ENCODE assay signal across 1 cellular context in the genomic region with DNA sequence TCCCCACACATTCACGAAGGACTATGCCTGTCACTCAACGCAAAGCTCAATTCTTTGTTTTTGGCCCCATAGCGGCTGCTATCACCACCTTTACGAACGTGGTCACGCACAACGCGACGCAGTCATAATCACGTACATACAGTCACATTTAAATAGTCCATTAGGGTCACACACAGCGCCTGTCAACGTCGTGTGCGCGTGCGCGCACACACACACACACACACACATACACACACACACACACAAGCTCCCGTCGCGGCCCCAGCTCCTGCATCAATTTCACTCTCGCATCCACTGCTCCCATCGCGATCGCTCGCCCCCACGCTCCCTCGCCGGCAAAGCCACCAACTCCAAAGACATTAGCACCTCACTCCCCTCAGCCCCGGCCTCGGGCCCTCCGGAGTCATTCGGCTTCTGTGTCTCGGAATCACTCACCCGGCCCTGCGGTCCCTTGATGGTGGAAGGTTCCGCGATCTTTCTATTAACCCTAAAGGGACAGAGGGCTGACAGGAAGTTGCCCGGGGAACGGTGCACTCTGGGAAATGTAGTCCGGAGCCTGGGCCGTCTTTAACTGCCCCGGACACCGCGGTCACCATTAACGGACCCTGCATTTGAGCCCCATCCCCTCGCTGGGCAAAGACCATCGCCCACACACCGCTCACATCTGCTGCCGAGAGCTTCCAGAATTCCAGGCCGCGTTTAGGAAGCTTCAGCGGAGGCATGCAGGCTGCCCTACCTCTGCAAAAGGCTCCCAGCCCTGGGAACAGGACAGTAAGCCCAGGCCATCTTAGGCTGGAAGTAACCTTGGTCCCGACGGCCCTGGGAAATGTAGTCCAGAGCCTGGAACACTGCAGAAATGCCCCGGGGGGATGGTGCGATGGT.
TF ChIP-seq lines count a peak whose summit lies in the region.

A gene (minus strand): TSS at position 486 of the 882 bp plus-strand sequence. CDS start 12,768 bp downstream, outside the sequence.

TF ChIP-seq in GM12878, 131 proteins besides CTCF, POLR2A, EP300 and RAD21 (continued from another document and continues in another):
- TF ChIP-seq, protein P1, sequence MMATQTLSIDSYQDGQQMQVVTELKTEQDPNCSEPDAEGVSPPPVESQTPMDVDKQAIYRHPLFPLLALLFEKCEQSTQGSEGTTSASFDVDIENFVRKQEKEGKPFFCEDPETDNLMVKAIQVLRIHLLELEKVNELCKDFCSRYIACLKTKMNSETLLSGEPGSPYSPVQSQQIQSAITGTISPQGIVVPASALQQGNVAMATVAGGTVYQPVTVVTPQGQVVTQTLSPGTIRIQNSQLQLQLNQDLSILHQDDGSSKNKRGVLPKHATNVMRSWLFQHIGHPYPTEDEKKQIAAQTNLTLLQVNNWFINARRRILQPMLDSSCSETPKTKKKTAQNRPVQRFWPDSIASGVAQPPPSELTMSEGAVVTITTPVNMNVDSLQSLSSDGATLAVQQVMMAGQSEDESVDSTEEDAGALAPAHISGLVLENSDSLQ (IDR thresholded peaks at IDR 0.05), result peak; percentile 94
- no peak; the same call in 1 of the 2 replicates for TF ChIP-seq STAT1 (conservative IDR thresholded peaks at IDR 0.05)
- TF ChIP-seq CREM (IDR thresholded peaks at IDR 0.05; ENCODE audit: low read depth), result peak; percentile 65; the same call in 1 of the 2 replicates
- TF ChIP-seq CBFB (IDR thresholded peaks at IDR 0.05; ENCODE audit: low read depth), result peak; percentile 28; the same call in 1 of the 2 replicates
- no peak for TF ChIP-seq ZSCAN29 (IDR thresholded peaks at IDR 0.05)
- no peak for TF ChIP-seq BCL11A (IDR thresholded peaks at IDR 0.05; ENCODE audit: low read depth, low read length)
- TF ChIP-seq, protein P2, sequence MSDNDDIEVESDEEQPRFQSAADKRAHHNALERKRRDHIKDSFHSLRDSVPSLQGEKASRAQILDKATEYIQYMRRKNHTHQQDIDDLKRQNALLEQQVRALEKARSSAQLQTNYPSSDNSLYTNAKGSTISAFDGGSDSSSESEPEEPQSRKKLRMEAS (IDR thresholded peaks at IDR 0.05; ENCODE audit: low read depth, low read length), result peak; percentile 6; the same call in 1 of the 2 replicates
- no peak for TF ChIP-seq RELA (IDR thresholded peaks at IDR 0.05; ENCODE audit: borderline replicate concordance, partially characterized antibody)
- 0 out of 2 replicates have a peak, but pooled peaks have one; percentile 38 for TF ChIP-seq SMARCA5 (IDR thresholded peaks at IDR 0.05)
- peak; percentile 72; the same call in 1 of the 2 replicates for TF ChIP-seq CHD2 (IDR thresholded peaks at IDR 0.05; ENCODE audit: borderline replicate concordance, low read depth, low read length)
- TF ChIP-seq, protein P3, sequence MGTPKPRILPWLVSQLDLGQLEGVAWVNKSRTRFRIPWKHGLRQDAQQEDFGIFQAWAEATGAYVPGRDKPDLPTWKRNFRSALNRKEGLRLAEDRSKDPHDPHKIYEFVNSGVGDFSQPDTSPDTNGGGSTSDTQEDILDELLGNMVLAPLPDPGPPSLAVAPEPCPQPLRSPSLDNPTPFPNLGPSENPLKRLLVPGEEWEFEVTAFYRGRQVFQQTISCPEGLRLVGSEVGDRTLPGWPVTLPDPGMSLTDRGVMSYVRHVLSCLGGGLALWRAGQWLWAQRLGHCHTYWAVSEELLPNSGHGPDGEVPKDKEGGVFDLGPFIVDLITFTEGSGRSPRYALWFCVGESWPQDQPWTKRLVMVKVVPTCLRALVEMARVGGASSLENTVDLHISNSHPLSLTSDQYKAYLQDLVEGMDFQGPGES (IDR thresholded peaks at IDR 0.05), result no peak
- no peak for TF ChIP-seq ASH2L (IDR thresholded peaks at IDR 0.05; ENCODE audit: borderline replicate concordance, low read depth)
- TF ChIP-seq, protein P4, sequence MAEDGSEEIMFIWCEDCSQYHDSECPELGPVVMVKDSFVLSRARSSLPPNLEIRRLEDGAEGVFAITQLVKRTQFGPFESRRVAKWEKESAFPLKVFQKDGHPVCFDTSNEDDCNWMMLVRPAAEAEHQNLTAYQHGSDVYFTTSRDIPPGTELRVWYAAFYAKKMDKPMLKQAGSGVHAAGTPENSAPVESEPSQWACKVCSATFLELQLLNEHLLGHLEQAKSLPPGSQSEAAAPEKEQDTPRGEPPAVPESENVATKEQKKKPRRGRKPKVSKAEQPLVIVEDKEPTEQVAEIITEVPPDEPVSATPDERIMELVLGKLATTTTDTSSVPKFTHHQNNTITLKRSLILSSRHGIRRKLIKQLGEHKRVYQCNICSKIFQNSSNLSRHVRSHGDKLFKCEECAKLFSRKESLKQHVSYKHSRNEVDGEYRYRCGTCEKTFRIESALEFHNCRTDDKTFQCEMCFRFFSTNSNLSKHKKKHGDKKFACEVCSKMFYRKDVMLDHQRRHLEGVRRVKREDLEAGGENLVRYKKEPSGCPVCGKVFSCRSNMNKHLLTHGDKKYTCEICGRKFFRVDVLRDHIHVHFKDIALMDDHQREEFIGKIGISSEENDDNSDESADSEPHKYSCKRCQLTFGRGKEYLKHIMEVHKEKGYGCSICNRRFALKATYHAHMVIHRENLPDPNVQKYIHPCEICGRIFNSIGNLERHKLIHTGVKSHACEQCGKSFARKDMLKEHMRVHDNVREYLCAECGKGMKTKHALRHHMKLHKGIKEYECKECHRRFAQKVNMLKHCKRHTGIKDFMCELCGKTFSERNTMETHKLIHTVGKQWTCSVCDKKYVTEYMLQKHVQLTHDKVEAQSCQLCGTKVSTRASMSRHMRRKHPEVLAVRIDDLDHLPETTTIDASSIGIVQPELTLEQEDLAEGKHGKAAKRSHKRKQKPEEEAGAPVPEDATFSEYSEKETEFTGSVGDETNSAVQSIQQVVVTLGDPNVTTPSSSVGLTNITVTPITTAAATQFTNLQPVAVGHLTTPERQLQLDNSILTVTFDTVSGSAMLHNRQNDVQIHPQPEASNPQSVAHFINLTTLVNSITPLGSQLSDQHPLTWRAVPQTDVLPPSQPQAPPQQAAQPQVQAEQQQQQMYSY (CRISPR knock-in tag; IDR thresholded peaks at IDR 0.05), result no peak
- TF ChIP-seq NR2C1 (IDR thresholded peaks at IDR 0.05), result peak; percentile 53
- TF ChIP-seq FOXM1 (IDR thresholded peaks at IDR 0.05; ENCODE audit: low read depth, low read length), result no peak
- TF ChIP-seq SP1 (IDR thresholded peaks at IDR 0.05; ENCODE audit: low read depth, low read length), result no peak
- peak; percentile 46; the same call in 1 of the 2 replicates for TF ChIP-seq CREB1 (IDR thresholded peaks at IDR 0.05; ENCODE audit: low read depth)
- no peak for TF ChIP-seq STAT3 (IDR thresholded peaks at IDR 0.05; ENCODE audit: low read depth, low read length)
- TF ChIP-seq EED (IDR thresholded peaks at IDR 0.05; ENCODE audit: low read depth), result 0 out of 2 replicates have a peak, but pooled peaks have one; percentile 14
- TF ChIP-seq NR2F1 (conservative IDR thresholded peaks at IDR 0.05), result no peak
- TF ChIP-seq, protein P5, sequence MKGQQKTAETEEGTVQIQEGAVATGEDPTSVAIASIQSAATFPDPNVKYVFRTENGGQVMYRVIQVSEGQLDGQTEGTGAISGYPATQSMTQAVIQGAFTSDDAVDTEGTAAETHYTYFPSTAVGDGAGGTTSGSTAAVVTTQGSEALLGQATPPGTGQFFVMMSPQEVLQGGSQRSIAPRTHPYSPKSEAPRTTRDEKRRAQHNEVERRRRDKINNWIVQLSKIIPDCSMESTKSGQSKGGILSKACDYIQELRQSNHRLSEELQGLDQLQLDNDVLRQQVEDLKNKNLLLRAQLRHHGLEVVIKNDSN (IDR thresholded peaks at IDR 0.05; ENCODE audit: borderline replicate concordance, extremely low read length, insufficient read depth, low read depth, low read length), result no peak
- TF ChIP-seq POLR2AphosphoS2 (IDR thresholded peaks at IDR 0.05; ENCODE audit: low read depth, low read length), result peak; percentile 54; the same call in 1 of the 2 replicates
- no peak for TF ChIP-seq FOS (IDR thresholded peaks at IDR 0.05; ENCODE audit: borderline replicate concordance, extremely low read depth, insufficient read length)
- peak; percentile 17 to 61; a peak in 2 of 4 replicates for TF ChIP-seq BHLHE40 (IDR thresholded peaks at IDR 0.05; ENCODE audit: borderline replicate concordance in 1 of 2, low read depth in 2 of 2, low read length in 1 of 2)
- no peak for TF ChIP-seq HDAC6 (IDR thresholded peaks at IDR 0.05; ENCODE audit: unreplicated experiment)
- TF ChIP-seq ATF7 (IDR thresholded peaks at IDR 0.05; ENCODE audit: low read depth), result peak; percentile 47
- TF ChIP-seq, protein P6, sequence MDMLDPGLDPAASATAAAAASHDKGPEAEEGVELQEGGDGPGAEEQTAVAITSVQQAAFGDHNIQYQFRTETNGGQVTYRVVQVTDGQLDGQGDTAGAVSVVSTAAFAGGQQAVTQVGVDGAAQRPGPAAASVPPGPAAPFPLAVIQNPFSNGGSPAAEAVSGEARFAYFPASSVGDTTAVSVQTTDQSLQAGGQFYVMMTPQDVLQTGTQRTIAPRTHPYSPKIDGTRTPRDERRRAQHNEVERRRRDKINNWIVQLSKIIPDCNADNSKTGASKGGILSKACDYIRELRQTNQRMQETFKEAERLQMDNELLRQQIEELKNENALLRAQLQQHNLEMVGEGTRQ (IDR thresholded peaks at IDR 0.05; ENCODE audit: borderline replicate concordance, low read depth, low read length), result no peak
- TF ChIP-seq, protein P7, sequence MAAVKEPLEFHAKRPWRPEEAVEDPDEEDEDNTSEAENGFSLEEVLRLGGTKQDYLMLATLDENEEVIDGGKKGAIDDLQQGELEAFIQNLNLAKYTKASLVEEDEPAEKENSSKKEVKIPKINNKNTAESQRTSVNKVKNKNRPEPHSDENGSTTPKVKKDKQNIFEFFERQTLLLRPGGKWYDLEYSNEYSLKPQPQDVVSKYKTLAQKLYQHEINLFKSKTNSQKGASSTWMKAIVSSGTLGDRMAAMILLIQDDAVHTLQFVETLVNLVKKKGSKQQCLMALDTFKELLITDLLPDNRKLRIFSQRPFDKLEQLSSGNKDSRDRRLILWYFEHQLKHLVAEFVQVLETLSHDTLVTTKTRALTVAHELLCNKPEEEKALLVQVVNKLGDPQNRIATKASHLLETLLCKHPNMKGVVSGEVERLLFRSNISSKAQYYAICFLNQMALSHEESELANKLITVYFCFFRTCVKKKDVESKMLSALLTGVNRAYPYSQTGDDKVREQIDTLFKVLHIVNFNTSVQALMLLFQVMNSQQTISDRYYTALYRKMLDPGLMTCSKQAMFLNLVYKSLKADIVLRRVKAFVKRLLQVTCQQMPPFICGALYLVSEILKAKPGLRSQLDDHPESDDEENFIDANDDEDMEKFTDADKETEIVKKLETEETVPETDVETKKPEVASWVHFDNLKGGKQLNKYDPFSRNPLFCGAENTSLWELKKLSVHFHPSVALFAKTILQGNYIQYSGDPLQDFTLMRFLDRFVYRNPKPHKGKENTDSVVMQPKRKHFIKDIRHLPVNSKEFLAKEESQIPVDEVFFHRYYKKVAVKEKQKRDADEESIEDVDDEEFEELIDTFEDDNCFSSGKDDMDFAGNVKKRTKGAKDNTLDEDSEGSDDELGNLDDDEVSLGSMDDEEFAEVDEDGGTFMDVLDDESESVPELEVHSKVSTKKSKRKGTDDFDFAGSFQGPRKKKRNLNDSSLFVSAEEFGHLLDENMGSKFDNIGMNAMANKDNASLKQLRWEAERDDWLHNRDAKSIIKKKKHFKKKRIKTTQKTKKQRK (IDR thresholded peaks at IDR 0.05; ENCODE audit: low read depth, low read length), result no peak
- no peak for TF ChIP-seq SUZ12 (IDR thresholded peaks at IDR 0.05; ENCODE audit: unreplicated experiment)
- no peak for TF ChIP-seq MTA3 (IDR thresholded peaks at IDR 0.05; ENCODE audit: borderline replicate concordance, low read length)
- TF ChIP-seq NBN (IDR thresholded peaks at IDR 0.05), result peak; percentile 94
- TF ChIP-seq, protein P8, sequence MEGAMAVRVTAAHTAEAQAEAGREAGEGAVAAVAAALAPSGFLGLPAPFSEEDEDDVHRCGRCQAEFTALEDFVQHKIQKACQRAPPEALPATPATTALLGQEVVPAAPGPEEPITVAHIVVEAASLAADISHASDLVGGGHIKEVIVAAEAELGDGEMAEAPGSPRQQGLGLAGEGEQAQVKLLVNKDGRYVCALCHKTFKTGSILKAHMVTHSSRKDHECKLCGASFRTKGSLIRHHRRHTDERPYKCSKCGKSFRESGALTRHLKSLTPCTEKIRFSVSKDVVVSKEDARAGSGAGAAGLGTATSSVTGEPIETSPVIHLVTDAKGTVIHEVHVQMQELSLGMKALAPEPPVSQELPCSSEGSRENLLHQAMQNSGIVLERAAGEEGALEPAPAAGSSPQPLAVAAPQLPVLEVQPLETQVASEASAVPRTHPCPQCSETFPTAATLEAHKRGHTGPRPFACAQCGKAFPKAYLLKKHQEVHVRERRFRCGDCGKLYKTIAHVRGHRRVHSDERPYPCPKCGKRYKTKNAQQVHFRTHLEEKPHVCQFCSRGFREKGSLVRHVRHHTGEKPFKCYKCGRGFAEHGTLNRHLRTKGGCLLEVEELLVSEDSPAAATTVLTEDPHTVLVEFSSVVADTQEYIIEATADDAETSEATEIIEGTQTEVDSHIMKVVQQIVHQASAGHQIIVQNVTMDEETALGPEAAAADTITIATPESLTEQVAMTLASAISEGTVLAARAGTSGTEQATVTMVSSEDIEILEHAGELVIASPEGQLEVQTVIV (IDR thresholded peaks at IDR 0.05; ENCODE audit: borderline replicate concordance, partially characterized antibody), result peak; percentile 22
- 0 out of 2 replicates have a peak, but pooled peaks have one; percentile 43 for TF ChIP-seq RBBP5 (conservative IDR thresholded peaks at IDR 0.05)
- TF ChIP-seq NR2C2 (IDR thresholded peaks at IDR 0.05; ENCODE audit: borderline replicate concordance, control insufficient read depth, insufficient read length, low read depth), result no peak
- peak; percentile 86 for TF ChIP-seq YY1 (IDR thresholded peaks at IDR 0.05; ENCODE audit: low read depth, low read length)
- no peak for TF ChIP-seq PAX8 (IDR thresholded peaks at IDR 0.05)
- TF ChIP-seq, protein P9, sequence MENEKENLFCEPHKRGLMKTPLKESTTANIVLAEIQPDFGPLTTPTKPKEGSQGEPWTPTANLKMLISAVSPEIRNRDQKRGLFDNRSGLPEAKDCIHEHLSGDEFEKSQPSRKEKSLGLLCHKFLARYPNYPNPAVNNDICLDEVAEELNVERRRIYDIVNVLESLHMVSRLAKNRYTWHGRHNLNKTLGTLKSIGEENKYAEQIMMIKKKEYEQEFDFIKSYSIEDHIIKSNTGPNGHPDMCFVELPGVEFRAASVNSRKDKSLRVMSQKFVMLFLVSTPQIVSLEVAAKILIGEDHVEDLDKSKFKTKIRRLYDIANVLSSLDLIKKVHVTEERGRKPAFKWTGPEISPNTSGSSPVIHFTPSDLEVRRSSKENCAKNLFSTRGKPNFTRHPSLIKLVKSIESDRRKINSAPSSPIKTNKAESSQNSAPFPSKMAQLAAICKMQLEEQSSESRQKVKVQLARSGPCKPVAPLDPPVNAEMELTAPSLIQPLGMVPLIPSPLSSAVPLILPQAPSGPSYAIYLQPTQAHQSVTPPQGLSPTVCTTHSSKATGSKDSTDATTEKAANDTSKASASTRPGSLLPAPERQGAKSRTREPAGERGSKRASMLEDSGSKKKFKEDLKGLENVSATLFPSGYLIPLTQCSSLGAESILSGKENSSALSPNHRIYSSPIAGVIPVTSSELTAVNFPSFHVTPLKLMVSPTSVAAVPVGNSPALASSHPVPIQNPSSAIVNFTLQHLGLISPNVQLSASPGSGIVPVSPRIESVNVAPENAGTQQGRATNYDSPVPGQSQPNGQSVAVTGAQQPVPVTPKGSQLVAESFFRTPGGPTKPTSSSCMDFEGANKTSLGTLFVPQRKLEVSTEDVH (IDR thresholded peaks at IDR 0.05; ENCODE audit: low read depth, partially characterized antibody), result no peak
- peak in 1 of 2 experiments; percentile 36; a peak in 1 of 4 replicates for TF ChIP-seq IKZF2 (IDR thresholded peaks at IDR 0.05)
- no peak for TF ChIP-seq MXI1 (IDR thresholded peaks at IDR 0.05; ENCODE audit: low read depth, low read length)
- peak; percentile 37; the same call in 1 of the 2 replicates for TF ChIP-seq TCF7 (IDR thresholded peaks at IDR 0.05; ENCODE audit: borderline replicate concordance)
- TF ChIP-seq NFXL1 (IDR thresholded peaks at IDR 0.05; ENCODE audit: borderline replicate concordance), result no peak
- peak; percentile 51; the same call in 1 of the 2 replicates for TF ChIP-seq RUNX3 (IDR thresholded peaks at IDR 0.05; ENCODE audit: low read length)
- TF ChIP-seq RCOR1 (conservative IDR thresholded peaks at IDR 0.05; ENCODE audit: low read depth, low read length), result no peak
